Comparison of ENCODE assay signal across 1 cellular context in the genomic region with DNA sequence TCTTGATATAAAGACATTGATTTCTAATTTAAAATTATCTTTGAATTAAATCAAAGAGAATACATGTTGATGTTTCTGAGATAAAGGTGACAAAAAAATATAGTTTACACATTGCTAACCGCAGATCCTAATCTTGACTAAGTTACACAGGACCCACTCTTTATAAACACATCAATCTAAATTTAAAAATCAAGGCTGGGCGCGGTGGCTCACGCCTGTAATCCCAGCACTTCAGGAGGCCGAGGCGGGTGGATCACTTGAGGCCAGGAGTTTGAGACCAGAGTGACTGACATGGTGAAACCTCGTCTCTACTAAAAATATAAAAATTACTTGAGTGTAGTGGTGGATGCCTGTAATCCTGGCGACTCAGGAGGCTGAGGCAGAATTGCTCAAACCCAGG.
TF ChIP-seq lines count a peak whose summit lies in the region.

No MANE protein-coding gene starts in this region.

TF ChIP-seq in HepG2, 621 proteins besides CTCF, POLR2A, EP300 and RAD21 (continued from another document):
- peak; percentile 24; the same call in 1 of the 2 replicates for TF ChIP-seq ZBTB38 (CRISPR knock-in tag; IDR thresholded peaks at IDR 0.05)
